Comparison of ENCODE assay signal across 26 cellular contexts in the genomic region with DNA sequence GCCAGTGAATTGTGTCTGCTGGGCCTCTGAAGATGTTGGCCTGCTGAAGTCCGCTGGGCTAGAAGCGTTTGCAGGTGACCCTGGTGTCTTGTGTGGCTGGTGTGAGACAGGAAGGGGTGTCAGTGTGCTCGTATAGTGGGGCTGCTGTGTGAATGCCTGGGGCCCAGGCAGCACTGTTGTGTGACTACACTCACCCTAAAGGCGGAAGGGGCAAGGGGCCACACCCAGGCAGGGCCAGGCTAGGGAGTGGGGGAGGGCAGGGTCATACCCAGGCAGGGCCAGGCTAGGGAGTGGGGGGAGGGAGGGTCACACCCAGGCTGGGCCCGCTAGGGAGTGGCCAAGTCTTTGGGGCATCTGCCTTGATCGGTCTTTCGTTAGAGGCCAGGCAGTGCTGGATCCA.
"Had no signal": no experiment of that assay in that cellular context is flagged by ENCODE, and none has a peak within 500 bp of the region (broad histone marks: within the 10 kb centered on the region; RNA-seq: fewer than 3 reads in every experiment).

No MANE protein-coding gene starts in this region.

- H3K9me3 Mint-ChIP-seq: activated naive CD4-positive, alpha-beta T cell treated with anti-CD3 and anti-CD28 coated beads, Interleukin-2, amount 50 U/mL, for 24 hours; effector memory CD8-positive, alpha-beta T cell; memory B cell; neural progenitor cell; T-cell; T-helper 2 cell treated with Interferon-gamma antibody and Interleukin-4, amounts not matched to agents 5 μg/mL and 100 μg/mL, for 36 hours; type B pancreatic cell; WTC11 had no signal

- H3K36me3 ChIP-seq: neural progenitor cell had no signal

- H3K4me2 ChIP-seq: hepatocyte, neural progenitor cell had no signal

- H3K4me3 Mint-ChIP-seq: activated naive CD4-positive, alpha-beta T cell treated with anti-CD3 and anti-CD28 coated beads, Interleukin-2, amount 50 U/mL, for 24 hours; effector memory CD8-positive, alpha-beta T cell; memory B cell; neural progenitor cell; T-cell; T-helper 2 cell treated with Interferon-gamma antibody and Interleukin-4, amounts not matched to agents 5 μg/mL and 100 μg/mL, for 36 hours; type B pancreatic cell; WTC11 had no signal

- H3K9me3 ChIP-seq: esophagus muscularis mucosa, mucosa of descending colon, thoracic aorta had no signal

- H3K4me3 ChIP-seq: dorsolateral prefrontal cortex, esophagus muscularis mucosa, hepatocyte, mucosa of descending colon, neural progenitor cell, thoracic aorta had no signal

- H3K9ac ChIP-seq: neural progenitor cell had no signal

- H3K27ac Mint-ChIP-seq: activated naive CD4-positive, alpha-beta T cell treated with anti-CD3 and anti-CD28 coated beads, Interleukin-2, amount 50 U/mL, for 24 hours; memory B cell; neural progenitor cell; T-cell; T-helper 2 cell treated with Interferon-gamma antibody and Interleukin-4, amounts not matched to agents 5 μg/mL and 100 μg/mL, for 36 hours; type B pancreatic cell; WTC11 had no signal

- H3K27ac ChIP-seq: brain microvascular endothelial cell, esophagus muscularis mucosa, hepatocyte, neural progenitor cell, thoracic aorta had no signal

- H3K27me3 Mint-ChIP-seq: activated naive CD4-positive, alpha-beta T cell treated with anti-CD3 and anti-CD28 coated beads, Interleukin-2, amount 50 U/mL, for 24 hours; effector memory CD8-positive, alpha-beta T cell; memory B cell; T-cell had no signal

- DNase-seq: activated CD4-positive, alpha-beta T cell treated with anti-CD3 and anti-CD28 coated beads, Interleukin-2, amount 50 U/mL, for 48 hours; activated gamma-delta T cell; aorta; brain microvascular endothelial cell; caudate nucleus; dorsolateral prefrontal cortex; effector memory CD8-positive, alpha-beta T cell; glutamatergic neuron; kidney glomerular epithelial cell; left ventricle myocardium superior; mucosa of descending colon; posterior cingulate gyrus; retina; stimulated activated CD4-positive, alpha-beta T cell treated with anti-CD3 and anti-CD28 coated beads, Interleukin-2, amount 100 ng/mL, for 48 hours; stimulated activated CD8-positive, alpha-beta memory T cell treated with anti-CD3 and anti-CD28 coated beads, Interleukin-4, amount 100 ng/mL, for 48 hours; stimulated activated naive CD4-positive, alpha-beta T cell; T-cell had no signal

- H3K79me2 ChIP-seq: hepatocyte had no signal

- H2AFZ ChIP-seq: hepatocyte, neural progenitor cell had no signal

- H3K4me1 ChIP-seq: neural progenitor cell had no signal

- ATAC-seq: effector memory CD8-positive, alpha-beta T cell; left ventricle myocardium superior; mucosa of descending colon; T-cell; WTC11 had no signal

- H3K27me3 ChIP-seq: brain microvascular endothelial cell, dorsolateral prefrontal cortex, esophagus muscularis mucosa, hepatocyte, neural progenitor cell had no signal
